8 cellular contexts compared by ENCODE assay signal in the genomic region with DNA sequence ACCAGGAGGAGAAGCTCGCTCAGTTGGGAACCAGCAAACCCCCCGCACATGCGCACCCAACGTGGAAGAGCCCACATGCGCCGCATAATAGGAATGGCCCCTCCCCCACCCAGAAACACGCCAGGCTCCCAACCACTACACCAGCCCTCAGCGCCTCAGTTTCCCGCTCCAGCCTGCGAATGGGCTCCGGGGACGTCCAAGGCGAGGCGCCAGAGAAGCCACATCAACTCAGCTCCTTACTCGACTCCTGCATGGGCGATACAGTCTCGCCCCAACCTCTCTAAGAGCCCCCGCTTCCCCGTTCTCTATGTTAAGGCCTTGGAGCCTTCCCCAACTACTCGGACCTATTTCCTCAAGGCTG. TPM values are rescaled to one million over a fixed set of nuclear protein-coding genes. Genes with fewer than 3 reads are reported as not detected.
DNase-seq lines count a peak whose midpoint lies in the region; ATAC-seq, FAIRE-seq and TF ChIP-seq lines count a peak whose summit lies in the region.

No MANE protein-coding gene starts in this region.

- H3K9ac ChIP-seq in endothelial cell of umbilical vein (replicated peaks; ENCODE audit: extremely low read depth, insufficient read depth, low read length) = peak overlapping the region; percentile 90

- H3K9me1 ChIP-seq in endothelial cell of umbilical vein (replicated peaks; ENCODE audit: control insufficient read depth, extremely low read depth, insufficient read depth, low read length) = no peaks in the 10 kb centered on the region

- in situ Hi-C loops in G401 (cut with HindIII; ENCODE audit: low sequenced_read_pairs) = no loop called here

- peaks cover 2% of the 10 kb centered on the region for H4K20me1 ChIP-seq in endothelial cell of umbilical vein (replicated peaks; ENCODE audit: control insufficient read depth, extremely low read depth, insufficient read depth, low read length)

- no peak overlapping the region for H2AFZ ChIP-seq in endothelial cell of umbilical vein (ENCODE audit: low read depth, low read length)

- peaks cover 13 to 20% of the 10 kb centered on the region in 2 experiments for H3K36me3 ChIP-seq in endothelial cell of umbilical vein (ENCODE audit: control insufficient read depth in 2 of 2, extremely low read depth in 1 of 2, insufficient read depth in 2 of 2, low read length in 2 of 2)

- peaks cover 53% of the 10 kb centered on the region for H3K79me2 ChIP-seq in endothelial cell of umbilical vein (ENCODE audit: control insufficient read depth, insufficient read depth, low read length)

- no peak for TF ChIP-seq POLR2A in endothelial cell of umbilical vein (IDR thresholded peaks at IDR 0.05; ENCODE audit: low read depth, low read length)

- H3K27me3 ChIP-seq in endothelial cell of umbilical vein (ENCODE audit: control insufficient read depth in 2 of 2, insufficient read depth in 2 of 2, low read length in 2 of 2) = no peaks in the 10 kb centered on the region

- no TSS peak for BruUV-seq in endothelial cell of umbilical vein (replicated peaks; lab: Mats Ljungman, UMichigan)

- peak overlapping the region; percentile 39 to 95 (median 85) for H3K4me3 ChIP-seq in endothelial cell of umbilical vein (replicated peaks in 1 of 3; ENCODE audit: insufficient read depth in 1 of 3, low read depth in 1 of 3, low read length in 3 of 3)

- no peak overlapping the region for H3K4me2 ChIP-seq in endothelial cell of umbilical vein (ENCODE audit: insufficient read depth, low read length)

- no peaks in the 10 kb centered on the region for H3K9me3 ChIP-seq in endothelial cell of umbilical vein (replicated peaks; ENCODE audit: control insufficient read depth, insufficient read depth, low read length)

- no peak for FAIRE-seq in endothelial cell of umbilical vein (lab: Jason Lieb, UNC)

- no peak for TF ChIP-seq CTCF in endothelial cell of umbilical vein (IDR thresholded peaks at IDR 0.05; ENCODE audit: extremely low read depth in 1 of 2, insufficient read depth in 1 of 2, low read depth in 1 of 2, low read length in 2 of 2)

- peak; percentile 76 for DNase-seq in G401 (ENCODE audit: low spot score)
- peak; percentile 62 for DNase-seq in NCI-H82 treated with DMSO at 0.1 percent for 48 hours (lab: John Stamatoyannopoulos, UW; ENCODE audit: unreplicated experiment)
- DNase-seq in activated CD8-positive, alpha-beta memory T cell treated with anti-CD3 and anti-CD28 coated beads for 48 hours (ENCODE audit: low read depth in 2 of 3, low spot score in 2 of 3) = peak; percentile 40 to 61 (median 52)
- peak; percentile 69 for DNase-seq in endothelial cell of umbilical vein (ENCODE audit: low read depth, low spot score)
- peak; percentile 77 for DNase-seq in mucosa of gallbladder (ENCODE audit: low spot score)
- peak; percentile 35 to 58 for DNase-seq in stimulated activated CD8-positive, alpha-beta memory T cell treated with anti-CD3 and anti-CD28 coated beads, Interleukin-7, amount 100 ng/mL, for 4 hours (ENCODE audit: low read depth in 2 of 2)
- no peak for DNase-seq in OCI-M2 (lab: John Stamatoyannopoulos, UW; ENCODE audit: unreplicated experiment)

- dilution Hi-C loops in endothelial cell of umbilical vein (cut with MboI; ENCODE audit: extremely low pct_ligation_motif_present, low sequenced_read_pairs) = no loop called here

- CTCF ChIA-PET in endothelial cell of umbilical vein (lab: Charles Lee) = interaction anchor here (1.0 to 1.9 kb wide), 11 partner anchors 9 to 223 kb away, joined by 3 to 11 read pairs (median 5); a partner anchor contains a TSS

- intact Hi-C loops in endothelial cell of umbilical vein (cut with micrococcal nuclease) = loop anchor here (2.0 kb wide), 1 partner anchor 346 kb away; a partner anchor contains a TSS

- POLR2A ChIA-PET in endothelial cell of umbilical vein (lab: Charles Lee) = interaction anchor here (0.7 to 2.4 kb wide), 7 partner anchors 10 to 157 kb away, joined by 3 to 19 read pairs (median 4); a partner anchor contains a TSS

- H3K4me1 ChIP-seq in endothelial cell of umbilical vein (ENCODE audit: control insufficient read depth, extremely low read depth, insufficient read depth, low read length) = peaks cover 39% of the 10 kb centered on the region

- peak; percentile 14 for ATAC-seq in HG03135 (IDR thresholded peaks at IDR 0.05; ENCODE audit: unreplicated experiment)

- peak overlapping the region; percentile 67 for H3K27ac ChIP-seq in endothelial cell of umbilical vein (ENCODE audit: insufficient read depth, low read depth, low read length)

TF ChIP-seq in endothelial cell of umbilical vein, 7 proteins besides CTCF, POLR2A, EP300 and RAD21:
- TF ChIP-seq FOS (IDR thresholded peaks at IDR 0.05; ENCODE audit: borderline replicate concordance, insufficient read depth, low read length) = no peak
- TF ChIP-seq EZH2 (IDR thresholded peaks at IDR 0.05; ENCODE audit: borderline replicate concordance, low read depth, low read length, severe bottlenecking) = no peak
- TF ChIP-seq, protein P1, sequence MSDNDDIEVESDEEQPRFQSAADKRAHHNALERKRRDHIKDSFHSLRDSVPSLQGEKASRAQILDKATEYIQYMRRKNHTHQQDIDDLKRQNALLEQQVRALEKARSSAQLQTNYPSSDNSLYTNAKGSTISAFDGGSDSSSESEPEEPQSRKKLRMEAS (IDR thresholded peaks at IDR 0.05; ENCODE audit: insufficient read depth, insufficient read length) = peak; percentile 72
- TF ChIP-seq GATA2 (IDR thresholded peaks at IDR 0.05; ENCODE audit: insufficient read depth, insufficient read length, low read depth, low read length) = no peak
- TF ChIP-seq POLR2AphosphoS5 (IDR thresholded peaks at IDR 0.05; ENCODE audit: insufficient read depth, low read depth, low read length) = no peak
- TF ChIP-seq JUN (IDR thresholded peaks at IDR 0.05; ENCODE audit: borderline replicate concordance, insufficient read depth, insufficient read length, low read depth) = no peak
- TF ChIP-seq MYC (IDR thresholded peaks at IDR 0.05; ENCODE audit: low read depth, low read length) = peak; percentile 85
TF ChIP-seq in endothelial cell of umbilical vein: peak in this region for 2.

RNA-seq across cellular contexts. Expression of a gene that starts 0.5 kb away (rescaled TPM):
- 461 and 585 TPM in 2 replicates for total RNA-seq in G401 (2014; rRNA removed; shearing (Covaris generic))
- total RNA-seq in endothelial cell of umbilical vein (309 and 316 TPM in 2 replicates), mucosa of gallbladder (187 TPM)
- polyA plus RNA-seq in endothelial cell of umbilical vein = 133 and 147 TPM in 2 replicates
- 128 and 129 TPM in 2 replicates for polyA plus RNA-seq in endothelial cell of umbilical vein (2011; cell fraction: cytosol; rRNA removed)
- 353 and 457 TPM in 2 replicates for polyA plus RNA-seq in endothelial cell of umbilical vein (2011; cell fraction: nucleus; rRNA removed)
- polyA plus RNA-seq in endothelial cell of umbilical vein (2012) = 229 and 250 TPM in 2 replicates
- 482 and 618 TPM in 2 replicates for polyA minus RNA-seq in endothelial cell of umbilical vein
- 249 TPM for polyA minus RNA-seq in endothelial cell of umbilical vein (2011; cell fraction: cytosol; rRNA and poly(A)+ RNA removed)
- 376 and 579 TPM in 2 replicates for polyA minus RNA-seq in endothelial cell of umbilical vein (2011; cell fraction: nucleus; rRNA and poly(A)+ RNA removed)

RNA-seq across cellular contexts. Expression of a gene that starts 18.5 kb away (rescaled TPM):
- total RNA-seq in G401 (2014; rRNA removed; shearing (Covaris generic)) = 22.7 and 37.4 TPM in 2 replicates
- total RNA-seq in endothelial cell of umbilical vein (58.2 and 59.0 TPM in 2 replicates), mucosa of gallbladder (64.9 TPM)
- polyA plus RNA-seq in endothelial cell of umbilical vein = 26.9 and 27.8 TPM in 2 replicates
- polyA plus RNA-seq in endothelial cell of umbilical vein (2011; cell fraction: cytosol; rRNA removed) = 27.0 and 28.4 TPM in 2 replicates
- 31.4 and 38.2 TPM in 2 replicates for polyA plus RNA-seq in endothelial cell of umbilical vein (2011; cell fraction: nucleus; rRNA removed)
- polyA plus RNA-seq in endothelial cell of umbilical vein (2012) = 37.4 and 43.1 TPM in 2 replicates
- 57.0 and 59.8 TPM in 2 replicates for polyA minus RNA-seq in endothelial cell of umbilical vein
- 31.0 TPM for polyA minus RNA-seq in endothelial cell of umbilical vein (2011; cell fraction: cytosol; rRNA and poly(A)+ RNA removed)
- 30.9 and 35.3 TPM in 2 replicates for polyA minus RNA-seq in endothelial cell of umbilical vein (2011; cell fraction: nucleus; rRNA and poly(A)+ RNA removed)

RNA-seq across cellular contexts. Expression of a gene that starts 51.3 kb away (rescaled TPM):
- 26.7 and 42.3 TPM in 2 replicates for total RNA-seq in G401 (2014; rRNA removed; shearing (Covaris generic))
- 27.7 and 28.5 TPM in 2 replicates for total RNA-seq in endothelial cell of umbilical vein
- 15.8 and 16.5 TPM in 2 replicates for polyA plus RNA-seq in endothelial cell of umbilical vein
- 17.2 and 18.8 TPM in 2 replicates for polyA plus RNA-seq in endothelial cell of umbilical vein (2011; cell fraction: cytosol; rRNA removed)
- 47.0 and 57.2 TPM in 2 replicates for polyA plus RNA-seq in endothelial cell of umbilical vein (2011; cell fraction: nucleus; rRNA removed)
- 17.5 and 21.4 TPM in 2 replicates for polyA plus RNA-seq in endothelial cell of umbilical vein (2012)
- 13.2 and 16.3 TPM in 2 replicates for polyA minus RNA-seq in endothelial cell of umbilical vein
- 1.1 TPM for polyA minus RNA-seq in endothelial cell of umbilical vein (2011; cell fraction: cytosol; rRNA and poly(A)+ RNA removed)
- polyA minus RNA-seq in endothelial cell of umbilical vein (2011; cell fraction: nucleus; rRNA and poly(A)+ RNA removed) = 11.7 and 18.9 TPM in 2 replicates
- 36.9 TPM for total RNA-seq in mucosa of gallbladder
